21 cellular contexts compared by ENCODE assay signal in the genomic region with DNA sequence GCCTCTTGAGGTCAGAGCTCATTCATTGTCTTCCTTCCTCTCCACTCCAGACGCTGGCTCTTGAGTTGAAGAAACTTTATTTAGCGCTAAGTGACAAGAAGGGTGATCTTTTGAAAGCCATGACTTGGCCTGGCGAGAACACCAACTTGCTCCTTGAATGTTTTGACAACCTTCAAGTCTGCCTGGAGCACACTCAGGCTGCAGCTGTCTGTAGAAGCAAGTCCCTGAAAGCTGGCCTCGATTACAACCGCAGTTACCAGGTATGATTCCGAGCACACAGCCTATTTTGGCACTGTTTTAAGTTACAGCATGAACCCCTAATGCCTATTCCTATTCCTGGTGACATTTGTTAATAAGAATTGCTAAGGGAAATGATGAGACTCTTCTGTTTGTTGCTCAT.
A peak's percentile ranks its signal among the peaks of the same experiment; 100 is the strongest.
DNase-seq lines count a peak whose midpoint lies in the region; ATAC-seq, FAIRE-seq and TF ChIP-seq lines count a peak whose summit lies in the region.
"Had no signal": no experiment of that assay in that cellular context is flagged by ENCODE, and none has a peak within 500 bp of the region (broad histone marks: within the 10 kb centered on the region; RNA-seq: fewer than 3 reads in every experiment).

No MANE protein-coding gene starts in this region.

- H3K9me3 Mint-ChIP-seq in activated T-cell treated with anti-CD3 and anti-CD28 coated beads, Interleukin-2, amount 50 U/mL, for 24 hours: no peaks in the 10 kb centered on the region
- no peaks in the 10 kb centered on the region for H3K9me3 Mint-ChIP-seq in activated T-cell treated with anti-CD3 and anti-CD28 coated beads, Interleukin-2, amount 50 U/mL, for 4 hours
- H3K9me3 Mint-ChIP-seq in glutamatergic neuron (ENCODE audit: unreplicated experiment): no peaks in the 10 kb centered on the region
- H3K9me3 Mint-ChIP-seq: CD4-positive, alpha-beta T cell; CD8-positive, alpha-beta T cell had no signal

- no peaks in the 10 kb centered on the region for H3K9me3 ChIP-seq in gastrocnemius medialis
- H3K9me3 ChIP-seq: A549; BLaER1 treated with 17β-estradiol and CSF1 and Interleukin-3, amounts not matched to agents 10 nM and 100 nM; Caco-2 had no signal

- no peak overlapping the region for H3K4me3 Mint-ChIP-seq in activated T-cell treated with anti-CD3 and anti-CD28 coated beads, Interleukin-2, amount 50 U/mL, for 24 hours
- H3K4me3 Mint-ChIP-seq in activated T-cell treated with anti-CD3 and anti-CD28 coated beads, Interleukin-2, amount 50 U/mL, for 4 hours: no peak overlapping the region
- H3K4me3 Mint-ChIP-seq in glutamatergic neuron (ENCODE audit: unreplicated experiment): no peak overlapping the region
- H3K4me3 Mint-ChIP-seq: B cell; CD4-positive, alpha-beta T cell; CD8-positive, alpha-beta T cell had no signal

- no peak overlapping the region for H3K4me3 ChIP-seq in gastrocnemius medialis
- H3K4me3 ChIP-seq: A549; BLaER1 treated with 17β-estradiol and CSF1 and Interleukin-3, amounts not matched to agents 10 nM and 100 nM had no signal

- no peak for TF ChIP-seq CTCF in gastrocnemius medialis (IDR thresholded peaks at IDR 0.05 in 4 of 5, conservative IDR thresholded peaks at IDR 0.05 in 1 of 5)
- no peak for TF ChIP-seq CTCF in glutamatergic neuron (IDR thresholded peaks at IDR 0.05; ENCODE audit: partially characterized antibody, unreplicated experiment)

- no peaks in the 10 kb centered on the region for H3K4me1 ChIP-seq in gastrocnemius medialis
- H3K4me1 ChIP-seq: A549; BLaER1 treated with 17β-estradiol and CSF1 and Interleukin-3, amounts not matched to agents 10 nM and 100 nM; Caco-2 had no signal

- ATAC-seq in activated T-cell treated with anti-CD3 and anti-CD28 coated beads, Interleukin-2, amount 50 U/mL, for 4 hours: no peak
- peak in 1 of 2 donors; percentile 74 for ATAC-seq in gastrocnemius medialis
- no peak for ATAC-seq in GM18517 (IDR thresholded peaks at IDR 0.05; ENCODE audit: unreplicated experiment)
- ATAC-seq: A549; CD8-positive, alpha-beta T cell had no signal

- peaks cover 7% of the 10 kb centered on the region for H3K4me1 Mint-ChIP-seq in activated T-cell treated with anti-CD3 and anti-CD28 coated beads, Interleukin-2, amount 50 U/mL, for 24 hours (ENCODE audit: low read depth)
- H3K4me1 Mint-ChIP-seq in activated T-cell treated with anti-CD3 and anti-CD28 coated beads, Interleukin-2, amount 50 U/mL, for 4 hours (ENCODE audit: low read depth): peaks cover 2% of the 10 kb centered on the region
- no peaks in the 10 kb centered on the region for H3K4me1 Mint-ChIP-seq in glutamatergic neuron (ENCODE audit: low read depth, unreplicated experiment)
- H3K4me1 Mint-ChIP-seq: B cell had no signal

- no peaks in the 10 kb centered on the region for H3K27me3 ChIP-seq in gastrocnemius medialis
- H3K27me3 ChIP-seq: BLaER1 treated with 17β-estradiol and CSF1 and Interleukin-3, amounts not matched to agents 10 nM and 100 nM had no signal

- peaks cover 3 to 92% of the 10 kb centered on the region in 2 donors for H3K36me3 ChIP-seq in gastrocnemius medialis

- in situ Hi-C loops in gastrocnemius medialis (cut with MboI; ENCODE audit: low sequenced_read_pairs in 4 of 4): no loop called here

- no peaks in the 10 kb centered on the region for H3K27me3 Mint-ChIP-seq in activated T-cell treated with anti-CD3 and anti-CD28 coated beads, Interleukin-2, amount 50 U/mL, for 24 hours
- no peaks in the 10 kb centered on the region for H3K27me3 Mint-ChIP-seq in activated T-cell treated with anti-CD3 and anti-CD28 coated beads, Interleukin-2, amount 50 U/mL, for 4 hours (ENCODE audit: low read depth)
- peaks cover 2% of the 10 kb centered on the region for H3K27me3 Mint-ChIP-seq in glutamatergic neuron (ENCODE audit: unreplicated experiment)
- H3K27me3 Mint-ChIP-seq: B cell; CD4-positive, alpha-beta T cell had no signal

- peak overlapping the region; percentile 40 to 68 (median 48) for H3K27ac ChIP-seq in gastrocnemius medialis
- H3K27ac ChIP-seq: 22Rv1; A549; BLaER1 treated with 17β-estradiol and CSF1 and Interleukin-3, amounts not matched to agents 10 nM and 100 nM; C4-2B had no signal

- H3K36me3 Mint-ChIP-seq in activated T-cell treated with anti-CD3 and anti-CD28 coated beads, Interleukin-2, amount 50 U/mL, for 24 hours (ENCODE audit: low read depth): peaks cover 88% of the 10 kb centered on the region
- peaks cover 42% of the 10 kb centered on the region for H3K36me3 Mint-ChIP-seq in activated T-cell treated with anti-CD3 and anti-CD28 coated beads, Interleukin-2, amount 50 U/mL, for 4 hours (ENCODE audit: insufficient read depth)
- H3K36me3 Mint-ChIP-seq in glutamatergic neuron (ENCODE audit: unreplicated experiment): no peaks in the 10 kb centered on the region

- H3K27ac Mint-ChIP-seq in activated T-cell treated with anti-CD3 and anti-CD28 coated beads, Interleukin-2, amount 50 U/mL, for 24 hours: peak overlapping the region; percentile 59
- no peak overlapping the region for H3K27ac Mint-ChIP-seq in glutamatergic neuron (ENCODE audit: unreplicated experiment)
- H3K27ac Mint-ChIP-seq: B cell; CD4-positive, alpha-beta T cell; CD8-positive, alpha-beta T cell had no signal

- DNase-seq in activated T-cell treated with anti-CD3 and anti-CD28 coated beads, Interleukin-2, amount 50 U/mL, for 24 hours: no peak
- DNase-seq in activated T-cell treated with anti-CD3 and anti-CD28 coated beads, Interleukin-2, amount 50 U/mL, for 4 hours: no peak
- DNase-seq in HTR-8/SVneo (ENCODE audit: insufficient read length, low spot score): no peak
- no peak for DNase-seq in gastrocnemius medialis
- DNase-seq in effector CD4-positive, alpha-beta T cell: no peak
- no peak for DNase-seq in glutamatergic neuron
- DNase-seq: AML-193; Caco-2; Calu3; CD4-positive, alpha-beta T cell; CD8-positive, alpha-beta T cell; GF-D8 had no signal

- intact Hi-C loops in gastrocnemius medialis (cut with DNase I; ENCODE audit: low total_unique reads): loop anchor here (5.0 to 10.0 kb wide), 2 partner anchors 46 to 168 kb away; partner anchors contain the start of gene ESR2

- no peak for TF ChIP-seq POLR2A in gastrocnemius medialis (IDR thresholded peaks at IDR 0.05)

- peak; percentile 95 for FAIRE-seq in HTR-8/SVneo (lab: Jason Lieb, UNC)
- FAIRE-seq: A549, D721Med, G401.6, GM12891 had no signal
